Comparison of ENCODE assay signal across 9 cellular contexts in the genomic region with DNA sequence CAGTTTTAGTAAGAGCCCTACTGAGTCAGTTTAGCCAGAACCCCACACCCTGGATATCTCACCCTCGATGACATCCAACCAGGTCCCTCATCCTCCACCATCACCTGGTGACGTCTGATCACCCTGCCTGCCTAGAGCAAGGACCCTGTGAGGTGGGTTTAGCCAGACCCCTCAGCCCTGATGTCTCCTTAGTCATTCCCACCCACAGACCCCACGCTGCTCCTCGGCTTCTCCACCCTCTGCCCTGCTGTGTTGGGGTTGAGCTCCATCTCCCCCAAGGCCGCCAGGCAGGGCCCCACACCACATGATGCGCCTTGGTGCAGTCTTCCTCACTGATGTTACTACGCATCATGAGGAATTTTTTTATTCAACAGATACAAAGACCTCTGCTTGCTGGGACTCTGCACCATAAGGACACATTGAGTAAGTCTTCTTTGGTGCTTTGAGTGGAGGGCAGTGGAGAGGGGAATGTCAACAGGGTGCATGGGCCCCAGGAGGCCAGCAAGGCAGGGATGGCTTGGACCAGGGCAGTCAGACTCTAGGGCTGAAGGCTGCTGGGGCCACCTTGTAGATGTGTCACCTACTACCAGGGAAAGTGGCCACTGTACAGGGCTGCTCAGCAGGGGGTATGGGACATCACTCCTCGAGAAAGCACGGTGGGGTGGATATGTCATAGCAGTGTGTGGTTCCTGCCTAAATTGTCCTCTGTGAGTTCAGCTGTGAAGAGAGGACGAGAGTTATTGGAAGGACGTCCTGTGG. TPM values are rescaled to one million over a fixed set of nuclear protein-coding genes. Genes with fewer than 3 reads are reported as not detected.
DNase-seq lines count a peak whose midpoint lies in the region; ATAC-seq and TF ChIP-seq lines count a peak whose summit lies in the region.
"Had no signal": no experiment of that assay in that cellular context is flagged by ENCODE, and none has a peak within 500 bp of the region (broad histone marks: within the 10 kb centered on the region; RNA-seq: fewer than 3 reads in every experiment).

No MANE protein-coding gene starts in this region.

- TF ChIP-seq CTCF in Calu3 (IDR thresholded peaks at IDR 0.05; ENCODE audit: unreplicated experiment) (no peak), psoas muscle (IDR thresholded peaks at IDR 0.05) (no peak)

- no peak overlapping the region for H3K4me3 ChIP-seq in psoas muscle

- H3K4me1 Mint-ChIP-seq in Calu3 (ENCODE audit: low read depth, unreplicated experiment), result peaks cover 14% of the 10 kb centered on the region
- peaks cover 33% of the 10 kb centered on the region for H3K4me1 Mint-ChIP-seq in activated CD4-positive, alpha-beta memory T cell treated with anti-CD3 and anti-CD28 coated beads for 36 hours (ENCODE audit: low read depth)

- no peaks in the 10 kb centered on the region for H3K9me3 ChIP-seq in psoas muscle

- H3K27me3 Mint-ChIP-seq in Calu3 (ENCODE audit: unreplicated experiment), result no peaks in the 10 kb centered on the region
- no peaks in the 10 kb centered on the region for H3K27me3 Mint-ChIP-seq in activated CD4-positive, alpha-beta memory T cell treated with anti-CD3 and anti-CD28 coated beads for 36 hours

- H3K27ac Mint-ChIP-seq in Calu3 (ENCODE audit: unreplicated experiment), result peak overlapping the region; percentile 98
- H3K27ac Mint-ChIP-seq in activated CD4-positive, alpha-beta memory T cell treated with anti-CD3 and anti-CD28 coated beads for 36 hours, result peak overlapping the region; percentile 89

- DNase-seq in Calu3 (no peak), left cardiac atrium (peak; percentile 18), psoas muscle (peak in 1 of 2 donors; percentile 55), NCI-H187 treated with DMSO at 0.1 percent for 48 hours (lab: John Stamatoyannopoulos, UW) (no peak), DMS53 treated with DMSO at 0.1 percent for 48 hours (lab: John Stamatoyannopoulos, UW; ENCODE audit: unreplicated experiment) (no peak), NCI-H1105 treated with DMSO at 0.1 percent for 48 hours (lab: John Stamatoyannopoulos, UW) (no peak)
- no peak for DNase-seq in activated CD4-positive, alpha-beta memory T cell treated with anti-CD3 and anti-CD28 coated beads for 36 hours
- DNase-seq: NCI-H2107 had no signal

- H3K4me1 ChIP-seq in psoas muscle, result peaks cover 35% of the 10 kb centered on the region

- peak overlapping the region; percentile 84 for H3K4me3 Mint-ChIP-seq in Calu3 (ENCODE audit: low read depth, unreplicated experiment)
- peak overlapping the region; percentile 68 for H3K4me3 Mint-ChIP-seq in activated CD4-positive, alpha-beta memory T cell treated with anti-CD3 and anti-CD28 coated beads for 36 hours

- no peaks in the 10 kb centered on the region for H3K27me3 ChIP-seq in psoas muscle (ENCODE audit: insufficient read depth in 3 of 3, low read length in 2 of 3)

- CTCF ChIA-PET in Calu3 (lab: Charles Lee), result interaction anchor here (3.4 kb wide), 1 partner anchor 33 kb away, joined by 32 read pairs; no protein-coding TSS in a partner anchor
- CTCF ChIA-PET in activated CD4-positive, alpha-beta memory T cell treated with anti-CD3 and anti-CD28 coated beads for 36 hours (lab: Charles Lee), result interaction anchor here (1.2 to 1.5 kb wide), 3 partner anchors 21 to 160 kb away, joined by 5 to 8 read pairs (median 6); a partner anchor contains a TSS

- H3K36me3 Mint-ChIP-seq in Calu3 (ENCODE audit: insufficient read depth, unreplicated experiment), result peaks cover 49% of the 10 kb centered on the region
- H3K36me3 Mint-ChIP-seq in activated CD4-positive, alpha-beta memory T cell treated with anti-CD3 and anti-CD28 coated beads for 36 hours, result no peaks in the 10 kb centered on the region

- intact Hi-C loops in Calu3 (cut with micrococcal nuclease; ENCODE audit: unreplicated experiment), result no loop called here
- intact Hi-C loops in activated CD4-positive, alpha-beta memory T cell treated with anti-CD3 and anti-CD28 coated beads for 36 hours (cut with micrococcal nuclease), result loop anchor here (10.0 kb wide), 2 partner anchors 241 to 429 kb away; a partner anchor contains a TSS
- intact Hi-C loops in left cardiac atrium (cut with DNase I), result no loop called here
- intact Hi-C loops in psoas muscle (cut with DNase I), result no loop called here

- H3K36me3 ChIP-seq in psoas muscle (ENCODE audit: insufficient read depth in 1 of 2, low read depth in 1 of 2), result no peaks in the 10 kb centered on the region

- POLR2A ChIA-PET in activated CD4-positive, alpha-beta memory T cell treated with anti-CD3 and anti-CD28 coated beads for 36 hours (lab: Charles Lee), result interaction anchor here (3.2 kb wide), 1 partner anchor 24 kb away, joined by 33 read pairs; a partner anchor contains a TSS

- 82 to 89% (median 86%) methylated on average over 11 of the region's 11 CpGs for WGBS in psoas muscle, 3 donors

- ATAC-seq in left cardiac atrium (no peak), psoas muscle (no peak), HG02678 (IDR thresholded peaks at IDR 0.05; ENCODE audit: unreplicated experiment) (no peak)

- no TSS peak for BruUV-seq in Calu3 (replicated peaks; lab: Mats Ljungman, UMichigan)

- peak overlapping the region; percentile 99 for H3K27ac ChIP-seq in psoas muscle

- H3K9me3 Mint-ChIP-seq in Calu3 (ENCODE audit: low read depth, unreplicated experiment), result no peaks in the 10 kb centered on the region
- no peaks in the 10 kb centered on the region for H3K9me3 Mint-ChIP-seq in activated CD4-positive, alpha-beta memory T cell treated with anti-CD3 and anti-CD28 coated beads for 36 hours

RNA-seq across cellular contexts. Expression of a gene that starts 1.6 kb away (rescaled TPM):
- total RNA-seq in Calu3 (2022), result 9.2 and 9.5 TPM in 2 replicates
- total RNA-seq in activated CD4-positive, alpha-beta memory T cell treated with anti-CD3 and anti-CD28 coated beads for 36 hours, result 1 to 10 TPM; 3.8 to 4.8 TPM
- total RNA-seq in left cardiac atrium, result 10 to 100 TPM; 10.4 to 10.5 TPM
- 10 to 100 TPM; 11.3 to 26.2 (median 17.8) TPM for total RNA-seq in psoas muscle
- polyA plus RNA-seq in psoas muscle, result 10 to 100 TPM in 2 of 3 donors, 1 to 10 TPM in 1; 7.7 to 16.0 (median 11.5) TPM

RNA-seq across cellular contexts. Expression of a gene that starts 14.2 kb away (rescaled TPM):
- total RNA-seq in Calu3 (2022) (1.2 and 1.3 TPM in 2 replicates), left cardiac atrium (1 to 10 TPM; 2.2 to 2.3 TPM), psoas muscle (under 1 TPM; 0.37 to 0.92 (median 0.52) TPM)
- under 1 TPM; 0.41 to 0.57 TPM for total RNA-seq in activated CD4-positive, alpha-beta memory T cell treated with anti-CD3 and anti-CD28 coated beads for 36 hours
- polyA plus RNA-seq in psoas muscle, result under 1 TPM; 0.19 to 0.40 (median 0.20) TPM

RNA-seq across cellular contexts. Expression of a gene that starts 23.9 kb away (rescaled TPM):
- total RNA-seq in Calu3 (2022) (238 and 262 TPM in 2 replicates), left cardiac atrium (100 to 1,000 TPM; 153 to 185 TPM), psoas muscle (100 to 1,000 TPM in 1 of 4 donors, 10 to 100 TPM in 3; 90.2 to 122 (median 92.8) TPM)
- 100 to 1,000 TPM; 229 to 239 TPM for total RNA-seq in activated CD4-positive, alpha-beta memory T cell treated with anti-CD3 and anti-CD28 coated beads for 36 hours
- 100 to 1,000 TPM; 161 to 271 (median 166) TPM for polyA plus RNA-seq in psoas muscle

RNA-seq across cellular contexts. Expression of a gene that starts 43.9 kb away (rescaled TPM):
- total RNA-seq in Calu3 (2022) (18.5 and 19.5 TPM in 2 replicates), left cardiac atrium (100 to 1,000 TPM; 194 to 201 TPM), psoas muscle (1,000 to 10,000 TPM; 1,061 to 1,869 (median 1,568) TPM)
- 10 to 100 TPM; 14.3 to 14.9 TPM for total RNA-seq in activated CD4-positive, alpha-beta memory T cell treated with anti-CD3 and anti-CD28 coated beads for 36 hours
- polyA plus RNA-seq in psoas muscle, result 100 to 1,000 TPM; 397 to 658 (median 442) TPM

RNA-seq across cellular contexts. Expression of a gene that starts 54.9 kb away (rescaled TPM):
- total RNA-seq in Calu3 (2022), result 69.1 and 72.3 TPM in 2 replicates
- 10 to 100 TPM; 51.1 to 52.7 TPM for total RNA-seq in activated CD4-positive, alpha-beta memory T cell treated with anti-CD3 and anti-CD28 coated beads for 36 hours
- total RNA-seq in left cardiac atrium, result 10 to 100 TPM; 43.5 to 48.9 TPM
- 10 to 100 TPM; 35.7 to 43.4 (median 39.2) TPM for total RNA-seq in psoas muscle
- polyA plus RNA-seq in psoas muscle, result 10 to 100 TPM; 70.9 to 86.2 (median 81.8) TPM
